In the genomic region with DNA sequence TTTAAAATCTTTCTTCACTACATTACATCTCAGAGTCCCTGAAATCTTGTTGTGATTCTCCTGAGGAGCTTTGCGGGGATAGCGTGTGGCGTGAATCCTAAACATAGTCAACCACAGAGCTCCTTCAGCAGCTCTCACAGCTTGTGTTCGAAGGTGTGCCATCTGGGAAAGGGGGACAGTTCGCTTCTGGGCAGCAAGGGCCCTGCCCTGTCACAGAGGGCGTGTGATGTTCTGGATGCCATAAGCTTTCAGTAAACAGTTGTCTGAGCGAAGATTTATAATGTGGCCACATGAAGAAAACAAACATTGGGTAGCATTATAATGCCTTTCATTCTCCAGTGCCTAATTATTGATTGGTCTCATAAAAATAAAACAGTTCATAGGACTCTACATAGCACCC, we compare ENCODE assay signal across 18 cellular contexts.
DNase-seq lines count a peak whose midpoint lies in the region; ATAC-seq and TF ChIP-seq lines count a peak whose summit lies in the region.
"Had no signal": no experiment of that assay in that cellular context is flagged by ENCODE, and none has a peak within 500 bp of the region (broad histone marks: within the 10 kb centered on the region; RNA-seq: fewer than 3 reads in every experiment).

No MANE protein-coding gene starts in this region.

- H3K9me3 ChIP-seq in mucosa of rectum (ENCODE audit: control insufficient read depth in 2 of 2, low read length in 2 of 2) = no peaks in the 10 kb centered on the region
- H3K9me3 ChIP-seq: HAP-1 had no signal

- H3K4me3 ChIP-seq in mucosa of rectum (ENCODE audit: low read length in 2 of 2) = peak overlapping the region; percentile 38 to 46
- H3K4me3 ChIP-seq: HAP-1 had no signal

- peak overlapping the region; percentile 83 to 91 for H3K27ac ChIP-seq in mucosa of rectum (ENCODE audit: low read depth in 2 of 2, low read length in 2 of 2)
- H3K27ac ChIP-seq: C4-2B, RWPE1 had no signal

- H3K4me1 ChIP-seq in mucosa of rectum (ENCODE audit: control insufficient read depth in 2 of 2, insufficient read depth in 2 of 2, low read length in 2 of 2) = peaks cover 10 to 12% of the 10 kb centered on the region in 2 donors
- H3K4me1 ChIP-seq: HAP-1 had no signal

- peak overlapping the region in 1 of 2 donors; percentile 64 for H3K9ac ChIP-seq in mucosa of rectum (ENCODE audit: low read depth in 1 of 2, low read length in 2 of 2)

- DNase-seq in LoVo (ENCODE audit: low spot score) (peak; percentile 18), left colon (peak; percentile 46 to 58), GF-D8 (lab: John Stamatoyannopoulos, UW) (no peak)
- DNase-seq in activated CD8-positive, alpha-beta memory T cell treated with anti-CD3 and anti-CD28 coated beads, Interleukin-2, amount 50 U/mL, for 48 hours = no peak
- DNase-seq: AML-193, KG1, NCI-H187, NCI-H2107, NCI-H2227 treated with DMSO at 0.1 percent for 48 hours, NCI-H510A treated with DMSO at 0.1 percent for 48 hours, NCI-H82, PC-3 had no signal

- no peaks in the 10 kb centered on the region for H3K27me3 ChIP-seq in mucosa of rectum (ENCODE audit: control insufficient read depth in 2 of 2, insufficient read depth in 2 of 2, low read length in 2 of 2)

- peak; percentile 82 for ATAC-seq in left colon
- ATAC-seq in SK-N-SH treated with all-trans-retinoic acid at 6 μM for 48 hours = no peak
- ATAC-seq in HG03097 (IDR thresholded peaks at IDR 0.05; ENCODE audit: low FRiP score, unreplicated experiment) = no peak
- ATAC-seq: PC-3 had no signal

- H3K36me3 ChIP-seq in mucosa of rectum (ENCODE audit: control insufficient read depth in 2 of 2, insufficient read depth in 2 of 2, low read length in 2 of 2) = peaks cover 0 to 16% of the 10 kb centered on the region in 2 donors
- H3K36me3 ChIP-seq: HAP-1 had no signal

- intact Hi-C loops in left colon (cut with DNase I, micrococcal nuclease) = no loop called here

TF ChIP-seq in SK-N-SH treated with all-trans-retinoic acid at 6 μM for 48 hours, 23 proteins besides CTCF, POLR2A, EP300 and RAD21:
- TF ChIP-seq ZNF565 (CRISPR knock-in tag; conservative IDR thresholded peaks at IDR 0.05; ENCODE audit: low read depth) (no peak), ISL1 (CRISPR knock-in tag; IDR thresholded peaks at IDR 0.05) (no peak), BACH2 (CRISPR knock-in tag; IDR thresholded peaks at IDR 0.05; ENCODE audit: borderline replicate concordance) (no peak), CSDC2 (CRISPR knock-in tag; IDR thresholded peaks at IDR 0.05) (no peak), ZC3H10 (CRISPR knock-in tag; IDR thresholded peaks at IDR 0.05) (no peak), OSR1 (CRISPR knock-in tag; IDR thresholded peaks at IDR 0.05) (no peak), GLIS3 (CRISPR knock-in tag; IDR thresholded peaks at IDR 0.05) (no peak), PPARA (CRISPR knock-in tag; IDR thresholded peaks at IDR 0.05; ENCODE audit: borderline replicate concordance) (no peak), RARB (CRISPR knock-in tag; IDR thresholded peaks at IDR 0.05) (no peak)
- TF ChIP-seq, protein P1, sequence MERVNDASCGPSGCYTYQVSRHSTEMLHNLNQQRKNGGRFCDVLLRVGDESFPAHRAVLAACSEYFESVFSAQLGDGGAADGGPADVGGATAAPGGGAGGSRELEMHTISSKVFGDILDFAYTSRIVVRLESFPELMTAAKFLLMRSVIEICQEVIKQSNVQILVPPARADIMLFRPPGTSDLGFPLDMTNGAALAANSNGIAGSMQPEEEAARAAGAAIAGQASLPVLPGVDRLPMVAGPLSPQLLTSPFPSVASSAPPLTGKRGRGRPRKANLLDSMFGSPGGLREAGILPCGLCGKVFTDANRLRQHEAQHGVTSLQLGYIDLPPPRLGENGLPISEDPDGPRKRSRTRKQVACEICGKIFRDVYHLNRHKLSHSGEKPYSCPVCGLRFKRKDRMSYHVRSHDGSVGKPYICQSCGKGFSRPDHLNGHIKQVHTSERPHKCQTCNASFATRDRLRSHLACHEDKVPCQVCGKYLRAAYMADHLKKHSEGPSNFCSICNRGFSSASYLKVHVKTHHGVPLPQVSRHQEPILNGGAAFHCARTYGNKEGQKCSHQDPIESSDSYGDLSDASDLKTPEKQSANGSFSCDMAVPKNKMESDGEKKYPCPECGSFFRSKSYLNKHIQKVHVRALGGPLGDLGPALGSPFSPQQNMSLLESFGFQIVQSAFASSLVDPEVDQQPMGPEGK (CRISPR knock-in tag; IDR thresholded peaks at IDR 0.05; ENCODE audit: borderline replicate concordance) = no peak
- TF ChIP-seq, protein P2, sequence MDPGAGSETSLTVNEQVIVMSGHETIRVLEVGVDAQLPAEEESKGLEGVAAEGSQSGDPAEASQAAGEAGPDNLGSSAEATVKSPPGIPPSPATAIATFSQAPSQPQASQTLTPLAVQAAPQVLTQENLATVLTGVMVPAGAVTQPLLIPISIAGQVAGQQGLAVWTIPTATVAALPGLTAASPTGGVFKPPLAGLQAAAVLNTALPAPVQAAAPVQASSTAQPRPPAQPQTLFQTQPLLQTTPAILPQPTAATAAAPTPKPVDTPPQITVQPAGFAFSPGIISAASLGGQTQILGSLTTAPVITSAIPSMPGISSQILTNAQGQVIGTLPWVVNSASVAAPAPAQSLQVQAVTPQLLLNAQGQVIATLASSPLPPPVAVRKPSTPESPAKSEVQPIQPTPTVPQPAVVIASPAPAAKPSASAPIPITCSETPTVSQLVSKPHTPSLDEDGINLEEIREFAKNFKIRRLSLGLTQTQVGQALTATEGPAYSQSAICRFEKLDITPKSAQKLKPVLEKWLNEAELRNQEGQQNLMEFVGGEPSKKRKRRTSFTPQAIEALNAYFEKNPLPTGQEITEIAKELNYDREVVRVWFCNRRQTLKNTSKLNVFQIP (CRISPR knock-in tag; IDR thresholded peaks at IDR 0.05; ENCODE audit: borderline replicate concordance, low read depth) = no peak
- TF ChIP-seq, protein P3, sequence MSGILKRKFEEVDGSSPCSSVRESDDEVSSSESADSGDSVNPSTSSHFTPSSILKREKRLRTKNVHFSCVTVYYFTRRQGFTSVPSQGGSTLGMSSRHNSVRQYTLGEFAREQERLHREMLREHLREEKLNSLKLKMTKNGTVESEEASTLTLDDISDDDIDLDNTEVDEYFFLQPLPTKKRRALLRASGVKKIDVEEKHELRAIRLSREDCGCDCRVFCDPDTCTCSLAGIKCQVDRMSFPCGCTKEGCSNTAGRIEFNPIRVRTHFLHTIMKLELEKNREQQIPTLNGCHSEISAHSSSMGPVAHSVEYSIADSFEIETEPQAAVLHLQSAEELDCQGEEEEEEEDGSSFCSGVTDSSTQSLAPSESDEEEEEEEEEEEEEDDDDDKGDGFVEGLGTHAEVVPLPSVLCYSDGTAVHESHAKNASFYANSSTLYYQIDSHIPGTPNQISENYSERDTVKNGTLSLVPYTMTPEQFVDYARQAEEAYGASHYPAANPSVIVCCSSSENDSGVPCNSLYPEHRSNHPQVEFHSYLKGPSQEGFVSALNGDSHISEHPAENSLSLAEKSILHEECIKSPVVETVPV (CRISPR knock-in tag; IDR thresholded peaks at IDR 0.05) = no peak

Comparison
In these comparisons a context has a peak if more than half of its experiments do, and no peak if none do; other contexts are left out.
1. DNase-seq: peak in LoVo (single experiment) and left colon (2 of 2); none in activated CD8-positive, alpha-beta memory T cell treated with anti-CD3 and anti-CD28 coated beads, Interleukin-2, amount 50 U/mL, for 48 hours (single experiment) and GF-D8 (single experiment).